Comparison of ENCODE assay signal across 19 cellular contexts in genomic region chr3:8152826-8153418, GRCh38.
"Had no signal": no experiment of that assay in that cellular context is flagged by ENCODE, and none has a peak within 500 bp of the region (broad histone marks: within the 10 kb centered on the region; RNA-seq: fewer than 3 reads in every experiment).

No MANE protein-coding gene starts in this region.

- H3K9me3 Mint-ChIP-seq: activated naive CD4-positive, alpha-beta T cell treated with anti-CD3 and anti-CD28 coated beads, Interleukin-2, amount 50 U/mL, for 72 hours; activated T-cell treated with anti-CD3 and anti-CD28 coated beads, Interleukin-2, amount 50 U/mL, for 24 hours; central memory CD8-positive, alpha-beta T cell; stimulated activated effector memory CD8-positive, alpha-beta T cell treated with anti-CD3 and anti-CD28 coated beads, Interleukin-12 subunit alpha, Interleukin-12 subunit beta, amount 100 ng/mL, for 72 hours; T-helper 1 cell treated with Interleukin-12 subunit alpha and Interleukin-12 subunit beta and Interleukin-4 antibody, amounts not matched to agents 30 μg/mL and 1 μg/mL, for 36 hours had no signal

- H3K27ac ChIP-seq: body of pancreas, thyroid gland, vagina had no signal

- ATAC-seq: activated CD8-positive, alpha-beta memory T cell treated with anti-CD3 and anti-CD28 coated beads, Interleukin-2, amount 10 ng/mL, durations not matched to agents 7 days and 5 days; activated naive CD4-positive, alpha-beta T cell treated with anti-CD3 and anti-CD28 coated beads, Interleukin-2, amount 50 U/mL, for 72 hours; body of pancreas; left ventricle myocardium superior; right cardiac atrium; stimulated activated effector memory CD8-positive, alpha-beta T cell treated with anti-CD3 and anti-CD28 coated beads, Interleukin-12 subunit alpha, Interleukin-12 subunit beta, amount 100 ng/mL, for 72 hours had no signal

- H3K4me3 Mint-ChIP-seq: activated CD8-positive, alpha-beta memory T cell treated with anti-CD3 and anti-CD28 coated beads, Interleukin-2, amount 10 ng/mL, durations not matched to agents 7 days and 5 days; activated T-cell treated with anti-CD3 and anti-CD28 coated beads, Interleukin-2, amount 50 U/mL, for 24 hours; central memory CD8-positive, alpha-beta T cell; stimulated activated effector memory CD8-positive, alpha-beta T cell treated with anti-CD3 and anti-CD28 coated beads, Interleukin-12 subunit alpha, Interleukin-12 subunit beta, amount 100 ng/mL, for 72 hours; T-helper 1 cell treated with Interleukin-12 subunit alpha and Interleukin-12 subunit beta and Interleukin-4 antibody, amounts not matched to agents 30 μg/mL and 1 μg/mL, for 36 hours had no signal

- H3K27me3 Mint-ChIP-seq: activated CD8-positive, alpha-beta memory T cell treated with anti-CD3 and anti-CD28 coated beads, Interleukin-2, amount 10 ng/mL, durations not matched to agents 7 days and 5 days had no signal

- H3K27me3 ChIP-seq: body of pancreas, thyroid gland, vagina had no signal

- DNase-seq: activated CD4-positive, alpha-beta T cell treated with anti-CD3 and anti-CD28 coated beads, Interleukin-2, amount 50 U/mL, for 48 hours; activated CD4-positive, CD25-positive, alpha-beta regulatory T cell treated with anti-CD3 and anti-CD28 coated beads, Interleukin-2, amount 50 U/mL, for 72 hours; activated CD8-positive, alpha-beta memory T cell treated with anti-CD3 and anti-CD28 coated beads, Interleukin-2, amount 10 ng/mL, durations not matched to agents 7 days and 5 days; activated effector memory CD4-positive, alpha-beta T cell treated with Interleukin-2 at 50 U/mL for 16 hours; activated T-cell treated with anti-CD3 and anti-CD28 coated beads, Interleukin-2, amount 50 U/mL, for 24 hours; amniotic stem cell; body of pancreas; cortex of kidney; effector CD8-positive, alpha-beta T cell; erythroblast; left ventricle myocardium superior; right cardiac atrium; small intestine; thyroid gland had no signal

- H3K27ac Mint-ChIP-seq: activated CD8-positive, alpha-beta memory T cell treated with anti-CD3 and anti-CD28 coated beads, Interleukin-2, amount 10 ng/mL, durations not matched to agents 7 days and 5 days; activated naive CD4-positive, alpha-beta T cell treated with anti-CD3 and anti-CD28 coated beads, Interleukin-2, amount 50 U/mL, for 72 hours; activated T-cell treated with anti-CD3 and anti-CD28 coated beads, Interleukin-2, amount 50 U/mL, for 24 hours; stimulated activated effector memory CD8-positive, alpha-beta T cell treated with anti-CD3 and anti-CD28 coated beads, Interleukin-12 subunit alpha, Interleukin-12 subunit beta, amount 100 ng/mL, for 72 hours; T-helper 1 cell treated with Interleukin-12 subunit alpha and Interleukin-12 subunit beta and Interleukin-4 antibody, amounts not matched to agents 30 μg/mL and 1 μg/mL, for 36 hours had no signal

- H3K4me3 ChIP-seq: body of pancreas, thyroid gland, vagina had no signal

- H3K4me1 ChIP-seq: body of pancreas, thyroid gland, vagina had no signal

- H3K36me3 ChIP-seq: thyroid gland, vagina had no signal

- H3K9me3 ChIP-seq: body of pancreas, thyroid gland, vagina had no signal

- H3K36me3 Mint-ChIP-seq: activated CD8-positive, alpha-beta memory T cell treated with anti-CD3 and anti-CD28 coated beads, Interleukin-2, amount 10 ng/mL, durations not matched to agents 7 days and 5 days; activated naive CD4-positive, alpha-beta T cell treated with anti-CD3 and anti-CD28 coated beads, Interleukin-2, amount 50 U/mL, for 72 hours; stimulated activated effector memory CD8-positive, alpha-beta T cell treated with anti-CD3 and anti-CD28 coated beads, Interleukin-12 subunit alpha, Interleukin-12 subunit beta, amount 100 ng/mL, for 72 hours had no signal

- H3K4me1 Mint-ChIP-seq: activated CD8-positive, alpha-beta memory T cell treated with anti-CD3 and anti-CD28 coated beads, Interleukin-2, amount 10 ng/mL, durations not matched to agents 7 days and 5 days; central memory CD8-positive, alpha-beta T cell; stimulated activated effector memory CD8-positive, alpha-beta T cell treated with anti-CD3 and anti-CD28 coated beads, Interleukin-12 subunit alpha, Interleukin-12 subunit beta, amount 100 ng/mL, for 72 hours had no signal
